In genomic region chr1:20242890-20243479, GRCh38 we compare ENCODE assay signal across 25 cellular contexts. TPM values are rescaled to one million over a fixed set of nuclear protein-coding genes. Genes with fewer than 3 reads are reported as not detected.
A peak's percentile ranks its signal among the peaks of the same experiment; 100 is the strongest.
DNase-seq lines count a peak whose midpoint lies in the region; ATAC-seq, FAIRE-seq and TF ChIP-seq lines count a peak whose summit lies in the region.
"Had no signal": no experiment of that assay in that cellular context is flagged by ENCODE, and none has a peak within 500 bp of the region (broad histone marks: within the 10 kb centered on the region; RNA-seq: fewer than 3 reads in every experiment).

No MANE protein-coding gene starts in this region.

- H3K4me1 ChIP-seq in A673 (ENCODE audit: insufficient read depth, low read length, poor library complexity, severe bottlenecking) (no peaks in the 10 kb centered on the region), H1 (replicated peaks in 1 of 4; ENCODE audit: control insufficient read depth in 3 of 4, insufficient read depth in 4 of 4, low read length in 3 of 4) (peaks cover 0 to 3% (median 0%) of the 10 kb centered on the region in 4 experiments; a peak in 1 of 7 replicates), testis (no peaks in the 10 kb centered on the region)
- H3K4me1 ChIP-seq: BE2C, Peyer's patch had no signal

- H3K23ac ChIP-seq in H1 (ENCODE audit: insufficient read length) = no peak overlapping the region

- no peak overlapping the region for H3K27ac ChIP-seq in A673 (ENCODE audit: low read depth, low read length, poor library complexity, severe bottlenecking)
- no peak overlapping the region for H3K27ac ChIP-seq in H1 (ENCODE audit: low read depth, low read length)
- no peak overlapping the region for H3K27ac ChIP-seq in testis
- H3K27ac ChIP-seq: Peyer's patch, SK-N-MC had no signal

- no peak for FAIRE-seq in H1 (lab: Jason Lieb, UNC)
- FAIRE-seq: H54, HepG2 had no signal

- no peaks in the 10 kb centered on the region for H3K79me1 ChIP-seq in H1 (ENCODE audit: low read depth, low read length)

- no peak for ATAC-seq in GM18517 (IDR thresholded peaks at IDR 0.05; ENCODE audit: unreplicated experiment)
- ATAC-seq in GM18505 (IDR thresholded peaks at IDR 0.05; ENCODE audit: unreplicated experiment) = no peak
- no peak for ATAC-seq in GM19452 (IDR thresholded peaks at IDR 0.05; ENCODE audit: unreplicated experiment)
- ATAC-seq: HepG2 had no signal

- no peak overlapping the region; the same call in 1 of the 2 replicates for H4K8ac ChIP-seq in H1 (ENCODE audit: extremely low read depth, insufficient read depth, low read length)

- H3K36me3 ChIP-seq in A673 (ENCODE audit: insufficient read depth, low read length, poor library complexity, severe bottlenecking) (no peaks in the 10 kb centered on the region), H7 (replicated peaks; ENCODE audit: control insufficient read depth, insufficient read depth, low read length) (no peaks in the 10 kb centered on the region), H1 (ENCODE audit: control insufficient read depth in 2 of 4, insufficient read depth in 4 of 4, low read length in 3 of 4) (no peaks in the 10 kb centered on the region), testis (ENCODE audit: low read depth, missing control alignments) (no peaks in the 10 kb centered on the region)
- H3K36me3 ChIP-seq: BE2C, MG63, Peyer's patch had no signal

- no peaks in the 10 kb centered on the region for H4K20me1 ChIP-seq in H1 (replicated peaks in 1 of 2; ENCODE audit: control insufficient read depth in 1 of 2, insufficient read depth in 2 of 2, low read length in 2 of 2)

- H2BK5ac ChIP-seq in H1 (ENCODE audit: low read depth, low read length) = no peak overlapping the region

- TF ChIP-seq EP300 in H1 (IDR thresholded peaks at IDR 0.05; ENCODE audit: borderline replicate concordance in 1 of 2, low read depth in 2 of 2, low read length in 2 of 2) = no peak

- H3K23me2 ChIP-seq in H1 (ENCODE audit: low read depth, low read length) = no peaks in the 10 kb centered on the region

- H3K18ac ChIP-seq in H1 (ENCODE audit: extremely low read depth, low read length) = no peak overlapping the region

- intact Hi-C loops in A673 (cut with micrococcal nuclease; ENCODE audit: unreplicated experiment) (no loop called here), testis (cut with DNase I; ENCODE audit: low total_unique reads) (no loop called here)

- no peak overlapping the region for H2AK5ac ChIP-seq in H1 (ENCODE audit: low read depth, low read length)

- peak; percentile 27; the same call in 1 of the 2 replicates for TF ChIP-seq CTCF in A673 (conservative IDR thresholded peaks at IDR 0.05; ENCODE audit: low read depth, low read length)
- TF ChIP-seq CTCF in H1 (IDR thresholded peaks at IDR 0.05; ENCODE audit: control extremely low read depth in 1 of 3, insufficient read depth in 1 of 3, low read depth in 1 of 3, low read length in 3 of 3) = peak in 2 of 3 experiments; percentile 7 to 43; a peak in 3 of 4 replicates
- no peak for TF ChIP-seq CTCF in testis (IDR thresholded peaks at IDR 0.05)

- CTCF ChIA-PET in A673 (lab: Charles Lee) (no interaction called here), H1 (lab: Charles Lee; ENCODE audit: partially characterized antibody) (interaction anchor here (0.7 to 2.2 kb wide), 4 partner anchors 13 to 134 kb away, joined by 3 to 12 read pairs (median 3); no protein-coding TSS in a partner anchor)

- DNase-seq in A673 (ENCODE audit: low spot score) = no peak
- DNase-seq in H7 = peak; percentile 25
- DNase-seq in H1 (ENCODE audit: low read depth in 1 of 2, low spot score in 2 of 2) = no peak
- DNase-seq in testis = peak; percentile 54
- DNase-seq: BE2C; CD8-positive, alpha-beta memory T cell; DMS 273 treated with DMSO at 0.1 percent for 48 hours; Kasumi-1; MG63; NCI-H1694; NCI-H2081; NCI-H2227 treated with DMSO at 0.1 percent for 48 hours; NCI-H69; Peyer's patch; SIG-M5 had no signal

- no peak overlapping the region for H4K91ac ChIP-seq in H1 (replicated peaks; ENCODE audit: insufficient read length, low read length)

- H3K9me3 ChIP-seq in A673 (ENCODE audit: low read depth, low read length, poor library complexity, severe bottlenecking) (no peaks in the 10 kb centered on the region), H1 (ENCODE audit: insufficient read depth in 2 of 2, low read depth in 1 of 2, low read length in 1 of 2) (no peaks in the 10 kb centered on the region), testis (no peaks in the 10 kb centered on the region)
- H3K9me3 ChIP-seq: BE2C, MG63, Peyer's patch had no signal

- H3K56ac ChIP-seq in H1 (replicated peaks; ENCODE audit: insufficient read length, low read depth, low read length) = no peak overlapping the region

- H2BK12ac ChIP-seq in H1 (ENCODE audit: low read depth, low read length) = no peak overlapping the region

- no peak overlapping the region for H2AFZ ChIP-seq in H1 (ENCODE audit: low read length)

- no peak overlapping the region for H3K4me2 ChIP-seq in H1 (ENCODE audit: insufficient read depth in 1 of 2, low read depth in 2 of 2, low read length in 2 of 2)

- no TSS peak for BruUV-seq in A673 (replicated peaks; lab: Mats Ljungman, UMichigan)

- no peaks in the 10 kb centered on the region for H3K79me2 ChIP-seq in H1 (ENCODE audit: control insufficient read depth in 1 of 2, insufficient read depth in 2 of 2, low read length in 2 of 2)

- H2BK120ac ChIP-seq in H1 (replicated peaks; ENCODE audit: low read depth, low read length) = no peak overlapping the region

- no peak overlapping the region for H3K4ac ChIP-seq in H1 (replicated peaks; ENCODE audit: insufficient read length, low read depth, low read length)

- H3K9ac ChIP-seq in H1 (replicated peaks in 1 of 4; ENCODE audit: extremely low read depth in 1 of 4, low read depth in 3 of 4, low read length in 3 of 4) = no peak overlapping the region

- H3K14ac ChIP-seq in H1 (ENCODE audit: insufficient read length) = no peak overlapping the region

- TF ChIP-seq RAD21 in H1 (IDR thresholded peaks at IDR 0.05 in 1 of 2, conservative IDR thresholded peaks at IDR 0.05 in 1 of 2; ENCODE audit: low read depth in 2 of 2, low read length in 2 of 2) = no peak

- peaks cover 57% of the 10 kb centered on the region for H3K27me3 ChIP-seq in A673 (replicated peaks; ENCODE audit: insufficient read depth, low read depth, low read length, poor library complexity)
- H3K27me3 ChIP-seq in H7 (ENCODE audit: control insufficient read depth, insufficient read depth, low read length) = peaks cover 2% of the 10 kb centered on the region; the same call in 1 of the 2 replicates
- no peaks in the 10 kb centered on the region for H3K27me3 ChIP-seq in H1 (replicated peaks in 1 of 4; ENCODE audit: control insufficient read depth in 3 of 4, extremely low read depth in 1 of 4, insufficient read depth in 3 of 4, low read length in 3 of 4)
- H3K27me3 ChIP-seq in testis = no peaks in the 10 kb centered on the region
- H3K27me3 ChIP-seq: BE2C, Peyer's patch had no signal

- POLR2A ChIA-PET in A673 (lab: Charles Lee; ENCODE audit: low non-redundant PET) = no interaction called here
- POLR2A ChIA-PET in H1 (lab: Charles Lee; ENCODE audit: partially characterized antibody) = no interaction called here

- WGBS in H1 (ENCODE audit: extremely low coverage in 1 of 2, insufficient coverage in 1 of 2, insufficient read length in 1 of 2, insufficient replicate concordance in 2 of 2, low coverage in 1 of 2, low lambda C conversion rate in 2 of 2, missing lambda C conversion rate in 1 of 2), 2 experiments = 90% methylated on average over 27 of the region's 37 CpGs; no CpG with 5 or more reads in 1 of the 2 experiments
- 38 to 75% methylated on average over 2 to 36 of the region's 37 CpGs for WGBS in testis, 2 donors

- H2BK15ac ChIP-seq in H1 (ENCODE audit: low read length) = no peak overlapping the region

- no peak overlapping the region for H4K5ac ChIP-seq in H1 (ENCODE audit: insufficient read length, low read depth, low read length)

- no peak for TF ChIP-seq POLR2A in H1 (IDR thresholded peaks at IDR 0.05; ENCODE audit: control extremely low read depth in 1 of 2, low read depth in 2 of 2, low read length in 2 of 2)
- no peak for TF ChIP-seq POLR2A in testis (IDR thresholded peaks at IDR 0.05)
- TF ChIP-seq POLR2A in GM18505 (IDR thresholded peaks at IDR 0.05; ENCODE audit: borderline replicate concordance, extremely low read depth, insufficient read depth, insufficient read length) = no peak

- H3K4me3 ChIP-seq in A673 (ENCODE audit: low read depth, low read length, poor library complexity, severe bottlenecking) (no peak overlapping the region), H7 (ENCODE audit: insufficient read depth, low read depth, low read length) (no peak overlapping the region), H1 (ENCODE audit: extremely low read depth in 1 of 4, insufficient read depth in 2 of 4, low read depth in 3 of 4, low read length in 4 of 4) (no peak overlapping the region), testis (peak overlapping the region; percentile 37 to 57)
- H3K4me3 ChIP-seq: MG63, Peyer's patch, SK-N-MC had no signal

- H2BK20ac ChIP-seq in H1 (ENCODE audit: low read length) = no peak overlapping the region

RNA-seq across cellular contexts. Expression of gene VWA5B1, which starts 47.7 kb away (rescaled TPM):
- not detected in 2 replicates for total RNA-seq in A673 (2021)
- total RNA-seq in H7 (2014; rRNA removed; shearing (Covaris generic)) = 0.10 and 0.26 TPM in 2 replicates
- 0.78 and 2.3 TPM in 2 replicates for total RNA-seq in H1 (2021; fragmentation: NEBNext Ultra II Directional; extraction: Animal tissue kit (Norgen Biotek cat#: 25700))
- polyA plus RNA-seq in H1 (2011; rRNA removed) = 0.54 and 1.3 TPM in 2 replicates
- polyA plus RNA-seq in H1 (2011; cell fraction: cytosol; rRNA removed) = 0.97 TPM
- 7.3 TPM for polyA plus RNA-seq in H1 (2011; cell fraction: nucleus; rRNA removed)
- polyA plus RNA-seq in H1 (2012, experiment 1 of 2) = 0.64 to 1.0 TPM (median 0.72 TPM) in 4 replicates
- polyA plus RNA-seq in H1 (2012, experiment 2 of 2) = 0.22 TPM
- polyA plus RNA-seq in H1 (2013, experiment 1 of 2) = 0.34 TPM
- 0.33 TPM for polyA plus RNA-seq in H1 (2013, experiment 2 of 2)
- 1.2 and 1.7 TPM in 2 replicates for polyA minus RNA-seq in H1 (2011; rRNA and poly(A)+ RNA removed)
- polyA minus RNA-seq in H1 (2011; cell fraction: cytosol; rRNA and poly(A)+ RNA removed) = 0.88 TPM
- 2.9 TPM for polyA minus RNA-seq in H1 (2011; cell fraction: nucleus; rRNA and poly(A)+ RNA removed)
- 10 to 100 TPM; 13.1 to 23.0 TPM for total RNA-seq in testis
- 16.2 TPM for polyA plus RNA-seq in testis (ENCODE audit: insufficient read depth, low read depth, low replicate concordance)
- total RNA-seq: CD8-positive, alpha-beta memory T cell; HepG2; HT1080; NCI-H460; Peyer's patch; T-helper 1 cell treated with Interleukin-12 subunit alpha and Interleukin-12 subunit beta and Interleukin-4 antibody, amounts not matched to agents 30 ng/mL and 1 ng/mL, for 36 hours had no signal
- polyA plus RNA-seq: CD14-positive monocyte; CD8-positive, alpha-beta memory T cell; HepG2 had no signal

RNA-seq across cellular contexts. Expression of gene PLA2G2C, which starts 56.7 kb away (rescaled TPM):
- total RNA-seq in A673 (2021) (not detected in 2 replicates), testis (under 1 TPM; 0.31 to 0.47 TPM)
- 0.04 TPM in 1 of 2 replicates, not detected in the other for total RNA-seq in H7 (2014; rRNA removed; shearing (Covaris generic))
- not detected in 2 replicates for total RNA-seq in H1 (2021; fragmentation: NEBNext Ultra II Directional; extraction: Animal tissue kit (Norgen Biotek cat#: 25700))
- polyA plus RNA-seq in H1 (2011; rRNA removed) (not detected in 2 replicates), testis (ENCODE audit: insufficient read depth, low read depth, low replicate concordance) (1.1 TPM)
- not detected for polyA plus RNA-seq in H1 (2011; cell fraction: cytosol; rRNA removed)
- not detected for polyA plus RNA-seq in H1 (2011; cell fraction: nucleus; rRNA removed)
- polyA plus RNA-seq in H1 (2012, experiment 1 of 2) = not detected in 4 replicates
- polyA plus RNA-seq in H1 (2012, experiment 2 of 2) = not detected
- polyA plus RNA-seq in H1 (2013, experiment 1 of 2) = not detected
- polyA plus RNA-seq in H1 (2013, experiment 2 of 2) = not detected
- polyA minus RNA-seq in H1 (2011; rRNA and poly(A)+ RNA removed) = not detected in 2 replicates
- not detected for polyA minus RNA-seq in H1 (2011; cell fraction: cytosol; rRNA and poly(A)+ RNA removed)
- not detected for polyA minus RNA-seq in H1 (2011; cell fraction: nucleus; rRNA and poly(A)+ RNA removed)
- total RNA-seq: CD8-positive, alpha-beta memory T cell; HepG2; HT1080; NCI-H460 had no signal
- polyA plus RNA-seq: CD8-positive, alpha-beta memory T cell; HepG2 had no signal

RNA-seq across cellular contexts. Expression of gene UBXN10, which starts 57.1 kb away (rescaled TPM):
- total RNA-seq in A673 (2021) = not detected in 2 replicates
- total RNA-seq in H7 (2014; rRNA removed; shearing (Covaris generic)) = 0.73 and 1.4 TPM in 2 replicates
- 0.43 and 0.44 TPM in 2 replicates for total RNA-seq in H1 (2021; fragmentation: NEBNext Ultra II Directional; extraction: Animal tissue kit (Norgen Biotek cat#: 25700))
- 0.50 and 0.68 TPM in 2 replicates for polyA plus RNA-seq in H1 (2011; rRNA removed)
- 0.67 TPM for polyA plus RNA-seq in H1 (2011; cell fraction: cytosol; rRNA removed)
- polyA plus RNA-seq in H1 (2011; cell fraction: nucleus; rRNA removed) = 0.48 TPM
- 0.48 to 0.86 TPM (median 0.74 TPM) in 4 replicates for polyA plus RNA-seq in H1 (2012, experiment 1 of 2)
- 0.20 TPM for polyA plus RNA-seq in H1 (2012, experiment 2 of 2)
- 0.36 TPM for polyA plus RNA-seq in H1 (2013, experiment 1 of 2)
- 0.40 TPM for polyA plus RNA-seq in H1 (2013, experiment 2 of 2)
- polyA minus RNA-seq in H1 (2011; rRNA and poly(A)+ RNA removed) = 1.3 and 1.5 TPM in 2 replicates
- 0.22 TPM for polyA minus RNA-seq in H1 (2011; cell fraction: cytosol; rRNA and poly(A)+ RNA removed)
- polyA minus RNA-seq in H1 (2011; cell fraction: nucleus; rRNA and poly(A)+ RNA removed) = 1.2 TPM
- total RNA-seq in testis = 10 to 100 TPM; 18.2 to 23.7 TPM
- 43.7 TPM for polyA plus RNA-seq in testis (ENCODE audit: insufficient read depth, low read depth, low replicate concordance)
- total RNA-seq: HT1080, NCI-H460 had no signal

Comparison
In these comparisons a context has a peak if more than half of its experiments do, and no peak if none do; other contexts are left out.
1. DNase-seq: peak in H7 (single experiment) and testis (single experiment); none in A673 (single experiment) and H1 (0 of 2).
2. H3K4me3 ChIP-seq: peak in testis (2 of 2); none in A673 (single experiment), H7 (single experiment) and H1 (0 of 4).
3. CTCF ChIP-seq: peak in A673 (single experiment) and H1 (2 of 3); none in testis (0 of 3).